Comparison of ENCODE assay signal across 9 cellular contexts in the genomic region with DNA sequence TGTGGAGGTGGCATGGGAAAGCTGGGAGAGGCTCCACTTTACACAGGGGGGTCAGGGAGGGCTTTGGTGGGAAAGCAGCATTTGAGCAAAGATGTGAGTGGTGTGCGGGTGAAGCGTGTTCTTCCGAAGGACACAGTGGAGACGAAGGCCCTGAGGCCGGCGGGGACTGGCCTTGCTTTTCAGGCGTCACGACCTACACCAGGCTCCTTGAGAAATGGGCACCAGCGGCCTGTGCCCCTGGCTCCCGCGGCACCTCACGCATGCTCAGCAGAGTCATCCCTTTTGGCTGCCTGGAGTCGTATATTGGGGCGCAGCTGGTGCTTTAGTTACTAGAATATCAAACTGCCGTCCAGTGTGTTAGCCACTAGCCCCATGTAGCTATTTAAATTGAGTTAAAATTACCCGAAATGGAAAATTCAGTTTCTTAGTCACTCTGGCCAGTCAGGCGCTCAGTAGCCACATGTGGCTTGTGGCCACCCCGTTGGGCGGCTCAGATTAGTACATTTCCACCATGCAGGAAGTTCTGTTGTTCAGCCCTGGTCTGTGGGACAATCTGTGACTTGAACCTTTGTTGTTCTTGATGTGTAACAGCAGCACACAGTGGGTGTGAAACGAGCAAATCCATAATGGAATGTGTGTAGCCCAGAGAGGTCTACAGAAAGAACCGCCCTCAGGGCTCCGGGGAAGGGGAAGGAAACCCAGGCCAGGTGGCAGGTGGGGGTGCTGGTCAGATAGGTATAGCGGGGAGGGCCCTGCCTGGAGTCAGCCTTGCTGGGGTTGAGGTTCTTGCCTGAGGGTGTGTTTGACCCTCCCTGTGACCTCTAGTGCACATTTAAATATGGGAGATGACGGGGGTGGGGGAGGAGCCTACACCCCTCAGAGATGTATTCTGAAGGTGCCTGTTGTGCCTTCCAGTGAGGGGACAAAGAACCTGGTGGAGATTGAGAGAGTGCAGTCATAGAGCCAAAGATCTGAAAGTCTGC. TPM values are rescaled to one million over a fixed set of nuclear protein-coding genes. Genes with fewer than 3 reads are reported as not detected.
DNase-seq lines count a peak whose midpoint lies in the region; ATAC-seq and TF ChIP-seq lines count a peak whose summit lies in the region.
"Had no signal": no experiment of that assay in that cellular context is flagged by ENCODE, and none has a peak within 500 bp of the region (broad histone marks: within the 10 kb centered on the region; RNA-seq: fewer than 3 reads in every experiment).

No MANE protein-coding gene starts in this region.

- H3K9me3 Mint-ChIP-seq in activated B cell treated with CpG ODN at 0.5 μM for 24 hours: peaks cover 1% of the 10 kb centered on the region

- no peak for TF ChIP-seq CTCF in activated B cell treated with CpG ODN at 0.5 μM for 24 hours (IDR thresholded peaks at IDR 0.05)

- no peak overlapping the region for H3K4me3 ChIP-seq in mucosa of stomach (ENCODE audit: low read length)

- intact Hi-C loops in activated B cell treated with CpG ODN at 0.5 μM for 24 hours (cut with micrococcal nuclease): no loop called here

- H3K36me3 ChIP-seq in mucosa of stomach (ENCODE audit: control insufficient read depth, insufficient read depth, low read length): no peaks in the 10 kb centered on the region

- H3K27me3 ChIP-seq in mucosa of stomach (ENCODE audit: control insufficient read depth, insufficient read depth, low read length): no peaks in the 10 kb centered on the region

- peaks cover 16% of the 10 kb centered on the region for H3K4me1 ChIP-seq in mucosa of stomach (ENCODE audit: control insufficient read depth, insufficient read depth, low read length)

- ATAC-seq in HG02759 (IDR thresholded peaks at IDR 0.05; ENCODE audit: unreplicated experiment) (peak; percentile 66), activated B cell treated with CpG ODN at 0.5 μM for 24 hours (ENCODE audit: low read depth) (peak; percentile 41), GM19328 (IDR thresholded peaks at IDR 0.05; ENCODE audit: unreplicated experiment) (no peak)

- POLR2A ChIA-PET in activated B cell treated with CpG ODN at 0.5 μM for 24 hours (lab: Charles Lee): interaction anchor here (0.6 kb wide), 2 partner anchors 101 to 611 kb away, joined by 3 to 5 read pairs; no protein-coding TSS in a partner anchor

- H3K27ac Mint-ChIP-seq in activated B cell treated with CpG ODN at 0.5 μM for 24 hours: peak overlapping the region; percentile 50

- peak overlapping the region; percentile 15 for H3K9ac ChIP-seq in mucosa of stomach (ENCODE audit: low read length)

- peaks cover 66% of the 10 kb centered on the region for H3K4me1 Mint-ChIP-seq in activated B cell treated with CpG ODN at 0.5 μM for 24 hours

- DNase-seq in GF-D8 (lab: John Stamatoyannopoulos, UW) (peak; percentile 9), activated B cell treated with CpG ODN at 0.5 μM for 24 hours (no peak), NCI-H2107 (lab: John Stamatoyannopoulos, UW) (no peak), hepatic stellate cell (ENCODE audit: low spot score) (no peak), NCI-H2227 (lab: John Stamatoyannopoulos, UW; ENCODE audit: unreplicated experiment) (no peak)
- DNase-seq: NCI-H524 treated with DMSO at 0.1 percent for 48 hours had no signal

- peaks cover 7% of the 10 kb centered on the region for H3K36me3 Mint-ChIP-seq in activated B cell treated with CpG ODN at 0.5 μM for 24 hours (ENCODE audit: low read depth)

- peak overlapping the region; percentile 49 for H3K4me3 Mint-ChIP-seq in activated B cell treated with CpG ODN at 0.5 μM for 24 hours

- CTCF ChIA-PET in activated B cell treated with CpG ODN at 0.5 μM for 24 hours (lab: Charles Lee): no interaction called here

- no peaks in the 10 kb centered on the region for H3K27me3 Mint-ChIP-seq in activated B cell treated with CpG ODN at 0.5 μM for 24 hours

- H3K9me3 ChIP-seq in mucosa of stomach (ENCODE audit: control insufficient read depth, low read length): no peaks in the 10 kb centered on the region

RNA-seq across cellular contexts. Expression of a gene that starts 30.4 kb away (rescaled TPM):
- total RNA-seq in activated B cell treated with CpG ODN at 0.5 μM for 24 hours: 35.1 and 35.2 TPM in 2 replicates
